ENCODE assay signal across 9 cellular contexts in genomic region chrX:5876984-5877655, GRCh38.
DNase-seq lines count a peak whose midpoint lies in the region; ATAC-seq, FAIRE-seq and TF ChIP-seq lines count a peak whose summit lies in the region.
"Had no signal": no experiment of that assay in that cellular context is flagged by ENCODE, and none has a peak within 500 bp of the region (broad histone marks: within the 10 kb centered on the region; RNA-seq: fewer than 3 reads in every experiment).

No MANE protein-coding gene starts in this region.

- H3K9me3 Mint-ChIP-seq in activated T-cell treated with anti-CD3 and anti-CD28 coated beads, Interleukin-2, amount 50 U/mL, for 24 hours: peaks cover 1% of the 10 kb centered on the region

- H3K27me3 ChIP-seq in H7 (ENCODE audit: control insufficient read depth, insufficient read depth, low read length): no peaks in the 10 kb centered on the region

- intact Hi-C loops in sciatic nerve (cut with DNase I): no loop called here

- no peak for ATAC-seq in sciatic nerve

- H3K4me3 Mint-ChIP-seq in activated T-cell treated with anti-CD3 and anti-CD28 coated beads, Interleukin-2, amount 50 U/mL, for 24 hours: no peak overlapping the region

- no peak for FAIRE-seq in RCC 7860 (lab: Jason Lieb, UNC)

- no peaks in the 10 kb centered on the region for H3K36me3 ChIP-seq in H7 (replicated peaks; ENCODE audit: control insufficient read depth, insufficient read depth, low read length)

- no peaks in the 10 kb centered on the region for H3K27me3 Mint-ChIP-seq in activated T-cell treated with anti-CD3 and anti-CD28 coated beads, Interleukin-2, amount 50 U/mL, for 24 hours

- H3K4me3 ChIP-seq in AG10803 (ENCODE audit: low read length) (no peak overlapping the region), H7 (ENCODE audit: insufficient read depth, low read depth, low read length) (no peak overlapping the region)

- no peaks in the 10 kb centered on the region for H3K4me1 Mint-ChIP-seq in activated T-cell treated with anti-CD3 and anti-CD28 coated beads, Interleukin-2, amount 50 U/mL, for 24 hours (ENCODE audit: low read depth)

- H3K27ac Mint-ChIP-seq in activated T-cell treated with anti-CD3 and anti-CD28 coated beads, Interleukin-2, amount 50 U/mL, for 24 hours: no peak overlapping the region

- no peaks in the 10 kb centered on the region for H3K36me3 Mint-ChIP-seq in activated T-cell treated with anti-CD3 and anti-CD28 coated beads, Interleukin-2, amount 50 U/mL, for 24 hours (ENCODE audit: low read depth)

- TF ChIP-seq CTCF in AG10803 (conservative IDR thresholded peaks at IDR 0.05; ENCODE audit: low read length): peak; percentile 45

- DNase-seq in AG10803 (ENCODE audit: low read depth) (peak; percentile 0), H7 (peak; percentile 11), SK-N-DZ (ENCODE audit: low spot score) (peak; percentile 1), kidney tubule cell (ENCODE audit: low spot score) (peak; percentile 32), sciatic nerve (ENCODE audit: low spot score) (no peak), RCC 7860 (ENCODE audit: low spot score) (no peak), DMS79 treated with DMSO at 0.1 percent for 48 hours (lab: John Stamatoyannopoulos, UW) (no peak)
- DNase-seq in activated T-cell treated with anti-CD3 and anti-CD28 coated beads, Interleukin-2, amount 50 U/mL, for 24 hours: no peak
- DNase-seq: activated naive CD4-positive, alpha-beta T cell treated with anti-CD3 and anti-CD28 coated beads, Interleukin-2, amount 50 U/mL, for 16 hours had no signal

Comparison
In these comparisons a context has a peak if more than half of its experiments do, and no peak if none do; other contexts are left out.
1. DNase-seq: peak in AG10803 (single experiment), H7 (single experiment), SK-N-DZ (single experiment) and kidney tubule cell (single experiment); none in sciatic nerve (single experiment), RCC 7860 (single experiment), activated T-cell treated with anti-CD3 and anti-CD28 coated beads, Interleukin-2, amount 50 U/mL, for 24 hours (single experiment) and DMS79 treated with DMSO at 0.1 percent for 48 hours (single experiment).